Comparison of ENCODE assay signal across 16 cellular contexts in the genomic region with DNA sequence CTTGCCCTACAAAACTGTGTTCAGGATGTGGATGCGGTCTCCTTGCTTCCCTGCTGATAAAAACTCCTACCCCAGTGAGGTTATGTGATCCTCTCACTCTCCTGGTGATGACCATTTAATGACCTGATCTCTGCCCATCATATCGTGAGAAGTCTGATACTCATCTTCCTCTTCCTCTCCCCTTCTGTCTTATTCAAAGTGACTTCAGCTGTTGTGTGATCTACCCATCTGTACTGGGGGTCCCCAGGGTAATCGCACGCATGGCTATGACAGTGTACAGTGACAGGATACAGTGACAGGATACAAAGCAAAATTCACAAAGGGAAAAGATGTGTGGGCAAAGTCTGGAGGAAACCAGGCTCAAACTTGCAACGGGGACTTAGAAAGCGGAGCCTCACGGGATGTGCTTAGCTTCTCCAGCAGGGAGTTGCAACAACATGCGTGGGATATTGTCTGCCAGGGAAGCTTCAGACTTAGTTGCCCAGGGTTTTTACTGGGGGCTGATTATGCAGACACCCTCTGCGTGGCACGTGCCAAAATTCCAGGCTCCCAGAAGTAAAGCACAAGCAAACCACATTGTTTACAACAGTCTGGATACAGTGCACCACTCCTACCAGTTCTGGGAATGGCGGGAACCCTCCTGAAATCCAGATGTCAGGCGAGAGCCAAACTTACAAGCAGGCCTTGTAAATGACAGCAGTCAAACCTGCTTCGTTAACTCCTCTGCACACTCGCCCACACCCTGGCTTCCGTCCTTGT. TPM values are rescaled to one million over a fixed set of nuclear protein-coding genes. Genes with fewer than 3 reads are reported as not detected.
DNase-seq lines count a peak whose midpoint lies in the region; ATAC-seq and TF ChIP-seq lines count a peak whose summit lies in the region.
"Had no signal": no experiment of that assay in that cellular context is flagged by ENCODE, and none has a peak within 500 bp of the region (broad histone marks: within the 10 kb centered on the region; RNA-seq: fewer than 3 reads in every experiment).

No MANE protein-coding gene starts in this region.

- no peak overlapping the region for H3K4me2 ChIP-seq in mammary epithelial cell (ENCODE audit: insufficient read depth, low read depth, low read length)

- dilution Hi-C loops in mammary epithelial cell (cut with HindIII; ENCODE audit: low sequenced_read_pairs), result no loop called here

- no peak overlapping the region for H2AFZ ChIP-seq in mammary epithelial cell (ENCODE audit: low read depth, low read length)

- peaks cover 2% of the 10 kb centered on the region for H4K20me1 ChIP-seq in mammary epithelial cell (ENCODE audit: insufficient read depth, low read length)

- no peaks in the 10 kb centered on the region for H3K36me3 ChIP-seq in mammary epithelial cell (ENCODE audit: insufficient read depth, low read length)

- H3K27me3 Mint-ChIP-seq in MCF 10A (ENCODE audit: insufficient read depth, unreplicated experiment) (no peaks in the 10 kb centered on the region), mesothelial cell of epicardium (ENCODE audit: low read depth) (no peaks in the 10 kb centered on the region)
- H3K27me3 Mint-ChIP-seq in activated CD8-positive, alpha-beta T cell treated with anti-CD3 and anti-CD28 coated beads for 36 hours, result no peaks in the 10 kb centered on the region
- H3K27me3 Mint-ChIP-seq: activated T-helper 17 cell treated with anti-CD3 and anti-CD28 coated beads, Interleukin-2, amount 50 U/mL, for 72 hours; effector memory CD8-positive, alpha-beta T cell had no signal

- no peak overlapping the region for H3K4me3 Mint-ChIP-seq in MCF 10A (ENCODE audit: unreplicated experiment)
- no peak overlapping the region for H3K4me3 Mint-ChIP-seq in mesothelial cell of epicardium
- no peak overlapping the region for H3K4me3 Mint-ChIP-seq in activated CD8-positive, alpha-beta T cell treated with anti-CD3 and anti-CD28 coated beads for 36 hours
- H3K4me3 Mint-ChIP-seq: activated T-helper 17 cell treated with anti-CD3 and anti-CD28 coated beads, Interleukin-2, amount 50 U/mL, for 72 hours; effector memory CD8-positive, alpha-beta T cell; T-helper 1 cell treated with Interleukin-12 subunit alpha and Interleukin-12 subunit beta and Interleukin-4 antibody, amounts not matched to agents 30 μg/mL and 1 μg/mL, for 36 hours had no signal

- no peak overlapping the region for H3K9ac ChIP-seq in mammary epithelial cell (ENCODE audit: insufficient read depth, low read length)

- H3K9me3 Mint-ChIP-seq in MCF 10A (ENCODE audit: unreplicated experiment) (no peaks in the 10 kb centered on the region), mesothelial cell of epicardium (no peaks in the 10 kb centered on the region)
- H3K9me3 Mint-ChIP-seq in activated CD8-positive, alpha-beta T cell treated with anti-CD3 and anti-CD28 coated beads for 36 hours, result peaks cover 5% of the 10 kb centered on the region
- H3K9me3 Mint-ChIP-seq: activated T-helper 17 cell treated with anti-CD3 and anti-CD28 coated beads, Interleukin-2, amount 50 U/mL, for 72 hours; effector memory CD8-positive, alpha-beta T cell; T-helper 1 cell treated with Interleukin-12 subunit alpha and Interleukin-12 subunit beta and Interleukin-4 antibody, amounts not matched to agents 30 μg/mL and 1 μg/mL, for 36 hours had no signal

- H3K4me1 Mint-ChIP-seq in MCF 10A (ENCODE audit: insufficient read depth, unreplicated experiment), result peaks cover 12% of the 10 kb centered on the region
- peaks cover 8% of the 10 kb centered on the region for H3K4me1 Mint-ChIP-seq in mesothelial cell of epicardium
- H3K4me1 Mint-ChIP-seq in activated CD8-positive, alpha-beta T cell treated with anti-CD3 and anti-CD28 coated beads for 36 hours (ENCODE audit: low read depth), result peaks cover 20% of the 10 kb centered on the region

- WGBS in mammary epithelial cell (ENCODE audit: low coverage, missing lambda C conversion rate), result 34% methylated on average over 15 of the region's 15 CpGs

- H3K27ac Mint-ChIP-seq in MCF 10A (ENCODE audit: low read depth, unreplicated experiment), result peak overlapping the region; percentile 40
- peak overlapping the region; percentile 7 for H3K27ac Mint-ChIP-seq in mesothelial cell of epicardium
- H3K27ac Mint-ChIP-seq in activated CD8-positive, alpha-beta T cell treated with anti-CD3 and anti-CD28 coated beads for 36 hours, result no peak overlapping the region
- H3K27ac Mint-ChIP-seq: activated T-helper 17 cell treated with anti-CD3 and anti-CD28 coated beads, Interleukin-2, amount 50 U/mL, for 72 hours; T-helper 1 cell treated with Interleukin-12 subunit alpha and Interleukin-12 subunit beta and Interleukin-4 antibody, amounts not matched to agents 30 μg/mL and 1 μg/mL, for 36 hours had no signal

- H3K36me3 Mint-ChIP-seq in MCF 10A (ENCODE audit: insufficient read depth, unreplicated experiment) (peaks cover 7% of the 10 kb centered on the region), mesothelial cell of epicardium (peaks cover 10% of the 10 kb centered on the region)
- H3K36me3 Mint-ChIP-seq in activated CD8-positive, alpha-beta T cell treated with anti-CD3 and anti-CD28 coated beads for 36 hours (ENCODE audit: low read depth), result peaks cover 8% of the 10 kb centered on the region

- in situ Hi-C loops in mammary epithelial cell (cut with MboI; ENCODE audit: low sequenced_read_pairs in 2 of 2), result loop anchor here in 1 of 2 donors (10.0 kb wide), 1 partner anchor 99 kb away; no protein-coding TSS in a partner anchor

- no peak overlapping the region for H3K4me3 ChIP-seq in mammary epithelial cell (replicated peaks in 1 of 3; ENCODE audit: insufficient read depth in 1 of 3, low read depth in 2 of 3, low read length in 3 of 3)
- H3K4me3 ChIP-seq in choroid plexus epithelial cell (ENCODE audit: low read depth, low read length), result no peak overlapping the region
- H3K4me3 ChIP-seq: heart right ventricle had no signal

- CTCF ChIA-PET in MCF 10A (lab: Yijun Ruan, JAX), result interaction anchor here (0.6 to 1.6 kb wide), 2 partner anchors 9 to 15 kb away, joined by 3 to 4 read pairs; no protein-coding TSS in a partner anchor
- CTCF ChIA-PET in mammary epithelial cell (lab: Charles Lee; ENCODE audit: low non-redundant PET), result no interaction called here
- CTCF ChIA-PET in activated CD8-positive, alpha-beta T cell treated with anti-CD3 and anti-CD28 coated beads for 36 hours (lab: Charles Lee), result interaction anchor here (1.9 kb wide), 1 partner anchor 110 kb away, joined by 5 read pairs; no protein-coding TSS in a partner anchor

- peaks cover 25% of the 10 kb centered on the region for H3K4me1 ChIP-seq in mammary epithelial cell (ENCODE audit: insufficient read depth, low read length)

- intact Hi-C loops in MCF 10A (cut with micrococcal nuclease) (no loop called here), mammary epithelial cell (cut with micrococcal nuclease) (no loop called here)
- intact Hi-C loops in activated CD8-positive, alpha-beta T cell treated with anti-CD3 and anti-CD28 coated beads for 36 hours (cut with micrococcal nuclease), result no loop called here

- ATAC-seq in activated CD8-positive, alpha-beta T cell treated with anti-CD3 and anti-CD28 coated beads for 36 hours, result no peak
- ATAC-seq in HG03439 (IDR thresholded peaks at IDR 0.05; ENCODE audit: unreplicated experiment), result no peak
- ATAC-seq: activated T-helper 17 cell treated with anti-CD3 and anti-CD28 coated beads, Interleukin-2, amount 50 U/mL, for 72 hours; effector memory CD8-positive, alpha-beta T cell; heart right ventricle; PC-3 had no signal

- H3K9me3 ChIP-seq in mammary epithelial cell (replicated peaks; ENCODE audit: insufficient read depth, low read length), result no peaks in the 10 kb centered on the region

- TF ChIP-seq CTCF in MCF 10A (IDR thresholded peaks at IDR 0.05; ENCODE audit: unreplicated experiment) (no peak), mammary epithelial cell (conservative IDR thresholded peaks at IDR 0.05 in 1 of 2, IDR thresholded peaks at IDR 0.05 in 1 of 2; ENCODE audit: extremely low read depth in 1 of 2, insufficient read depth in 1 of 2, low read depth in 1 of 2, low read length in 2 of 2) (no peak), choroid plexus epithelial cell (conservative IDR thresholded peaks at IDR 0.05; ENCODE audit: low read depth, low read length) (no peak), mesothelial cell of epicardium (IDR thresholded peaks at IDR 0.05; ENCODE audit: unreplicated experiment) (no peak)
- TF ChIP-seq CTCF in activated CD8-positive, alpha-beta T cell treated with anti-CD3 and anti-CD28 coated beads for 36 hours (IDR thresholded peaks at IDR 0.05), result no peak

- no peaks in the 10 kb centered on the region for H3K27me3 ChIP-seq in mammary epithelial cell (ENCODE audit: insufficient read depth, low read length)
- H3K27me3 ChIP-seq: heart right ventricle had no signal

- H3K27ac ChIP-seq in mammary epithelial cell (ENCODE audit: insufficient read depth, low read depth, low read length), result no peak overlapping the region
- H3K27ac ChIP-seq: heart right ventricle had no signal

- POLR2A ChIA-PET in MCF 10A (lab: Yijun Ruan, JAX), result interaction anchor here (0.9 kb wide), 1 partner anchor 11 kb away, joined by 3 read pairs; no protein-coding TSS in a partner anchor
- POLR2A ChIA-PET in activated CD8-positive, alpha-beta T cell treated with anti-CD3 and anti-CD28 coated beads for 36 hours (lab: Charles Lee), result interaction anchor here (1.8 kb wide), 1 partner anchor 11 kb away, joined by 4 read pairs; no protein-coding TSS in a partner anchor

- no peak for DNase-seq in MCF 10A (ENCODE audit: unreplicated experiment)
- no peak for DNase-seq in mammary epithelial cell
- DNase-seq in choroid plexus epithelial cell (ENCODE audit: low read depth), result peak; percentile 34
- no peak for DNase-seq in mesothelial cell of epicardium (ENCODE audit: low spot score in 2 of 2, unreplicated experiment in 2 of 2)
- DNase-seq in activated CD8-positive, alpha-beta T cell treated with anti-CD3 and anti-CD28 coated beads for 36 hours, result no peak
- DNase-seq in DMS114 treated with DMSO at 0.1 percent for 48 hours (lab: John Stamatoyannopoulos, UW; ENCODE audit: unreplicated experiment), result no peak
- no peak for DNase-seq in retina
- DNase-seq: 8988T; activated CD4-positive, alpha-beta T cell treated with anti-CD3 and anti-CD28 coated beads, Interleukin-2, amount 50 U/mL, for 1 hour; effector memory CD8-positive, alpha-beta T cell; heart right ventricle; NCI-H510A treated with DMSO at 0.1 percent for 48 hours; PC-3 had no signal

- no TSS peak for BruUV-seq in MCF 10A (replicated peaks; lab: Mats Ljungman, UMichigan)
- no TSS peak for BruUV-seq in mammary epithelial cell (replicated peaks; lab: Mats Ljungman, UMichigan)

- no peaks in the 10 kb centered on the region for H3K79me2 ChIP-seq in mammary epithelial cell (ENCODE audit: insufficient read depth, low read length)

RNA-seq across cellular contexts. Expression of a gene that starts 18.1 kb away (rescaled TPM):
- total RNA-seq in MCF 10A (2022), result 12.8 and 19.1 TPM in 2 replicates
- total RNA-seq in mammary epithelial cell, result 10 to 100 TPM; 11.3 to 13.0 TPM
- polyA plus RNA-seq in mammary epithelial cell, result 4.5 TPM
- 11.9 TPM for polyA minus RNA-seq in mammary epithelial cell
- total RNA-seq in mesothelial cell of epicardium, result 50.3 to 52.4 TPM (median 50.5 TPM) in 3 replicates
- 1 to 10 TPM; 7.2 to 8.1 TPM for total RNA-seq in activated CD8-positive, alpha-beta T cell treated with anti-CD3 and anti-CD28 coated beads for 36 hours
